25 cellular contexts compared by ENCODE assay signal in genomic region chr1:193054169-193054675, GRCh38.
"Had no signal": no experiment of that assay in that cellular context is flagged by ENCODE, and none has a peak within 500 bp of the region (broad histone marks: within the 10 kb centered on the region; RNA-seq: fewer than 3 reads in every experiment).

No MANE protein-coding gene starts in this region.

- H3K27ac ChIP-seq: ascending aorta, body of pancreas had no signal

- H3K4me3 Mint-ChIP-seq: activated B cell treated with CpG ODN at 0.5 μM for 24 hours; activated CD4-positive, alpha-beta T cell treated with anti-CD3 and anti-CD28 coated beads, Interleukin-2, amount 10 ng/mL, durations not matched to agents 24 days and 14 days; activated CD8-positive, alpha-beta memory T cell treated with anti-CD3 and anti-CD28 coated beads, Interleukin-2, amount 10 ng/mL, durations not matched to agents 7 days and 5 days; activated naive CD8-positive, alpha-beta T cell treated with anti-CD3 and anti-CD28 coated beads, Interleukin-2, amount 50 U/mL, for 24 hours; activated T-cell treated with anti-CD3 and anti-CD28 coated beads, Interleukin-2, amount 50 U/mL, for 4 hours; T-helper 17 cell had no signal

- H3K27ac Mint-ChIP-seq: activated B cell treated with CpG ODN at 0.5 μM for 24 hours; activated CD4-positive, alpha-beta T cell treated with anti-CD3 and anti-CD28 coated beads, Interleukin-2, amount 10 ng/mL, durations not matched to agents 24 days and 14 days; activated CD8-positive, alpha-beta memory T cell treated with anti-CD3 and anti-CD28 coated beads, Interleukin-2, amount 10 ng/mL, durations not matched to agents 7 days and 5 days; activated naive CD4-positive, alpha-beta T cell treated with anti-CD3 and anti-CD28 coated beads, Interleukin-2, amount 50 U/mL, for 72 hours; activated naive CD8-positive, alpha-beta T cell treated with anti-CD3 and anti-CD28 coated beads, Interleukin-2, amount 50 U/mL, for 24 hours; T-helper 17 cell had no signal

- H3K27me3 ChIP-seq: ascending aorta, body of pancreas had no signal

- H3K9me3 Mint-ChIP-seq: activated B cell treated with CpG ODN at 0.5 μM for 24 hours; activated CD4-positive, alpha-beta T cell treated with anti-CD3 and anti-CD28 coated beads, Interleukin-2, amount 10 ng/mL, durations not matched to agents 24 days and 14 days; activated naive CD4-positive, alpha-beta T cell treated with anti-CD3 and anti-CD28 coated beads, Interleukin-2, amount 50 U/mL, for 72 hours; activated naive CD8-positive, alpha-beta T cell treated with anti-CD3 and anti-CD28 coated beads, Interleukin-2, amount 50 U/mL, for 24 hours; activated T-cell treated with anti-CD3 and anti-CD28 coated beads, Interleukin-2, amount 50 U/mL, for 4 hours had no signal

- ATAC-seq: activated CD8-positive, alpha-beta memory T cell treated with anti-CD3 and anti-CD28 coated beads, Interleukin-2, amount 10 ng/mL, durations not matched to agents 7 days and 5 days; activated naive CD4-positive, alpha-beta T cell treated with anti-CD3 and anti-CD28 coated beads, Interleukin-2, amount 50 U/mL, for 72 hours; activated naive CD8-positive, alpha-beta T cell treated with anti-CD3 and anti-CD28 coated beads, Interleukin-2, amount 50 U/mL, for 24 hours; activated T-cell treated with anti-CD3 and anti-CD28 coated beads, Interleukin-2, amount 50 U/mL, for 4 hours; body of pancreas; T-helper 17 cell had no signal

- H3K4me3 ChIP-seq: ascending aorta, body of pancreas had no signal

- H3K9me3 ChIP-seq: ascending aorta, body of pancreas had no signal

- H3K27me3 Mint-ChIP-seq: activated B cell treated with CpG ODN at 0.5 μM for 24 hours; activated CD4-positive, alpha-beta T cell treated with anti-CD3 and anti-CD28 coated beads, Interleukin-2, amount 10 ng/mL, durations not matched to agents 24 days and 14 days; activated CD8-positive, alpha-beta memory T cell treated with anti-CD3 and anti-CD28 coated beads, Interleukin-2, amount 10 ng/mL, durations not matched to agents 7 days and 5 days; T-helper 17 cell had no signal

- DNase-seq: activated B cell treated with CpG ODN at 0.5 μM for 24 hours; activated CD4-positive, alpha-beta T cell treated with anti-CD3 and anti-CD28 coated beads for 1 hour; activated CD4-positive, alpha-beta T cell treated with anti-CD3 and anti-CD28 coated beads, Interleukin-2, amount 10 ng/mL, durations not matched to agents 24 days and 14 days; activated CD4-positive, alpha-beta T cell treated with anti-CD3 and anti-CD28 coated beads, Interleukin-2, amount 50 U/mL, for 48 hours; activated CD8-positive, alpha-beta memory T cell treated with anti-CD3 and anti-CD28 coated beads, Interleukin-2, amount 10 ng/mL, durations not matched to agents 7 days and 5 days; activated effector memory CD4-positive, alpha-beta T cell treated with anti-CD3 and anti-CD28 coated beads, Interleukin-2, amount 50 U/mL, for 16 hours; activated naive CD4-positive, alpha-beta T cell treated with Interleukin-2 at 50 U/mL for 16 hours; activated naive CD8-positive, alpha-beta T cell treated with anti-CD3 and anti-CD28 coated beads, Interleukin-2, amount 50 U/mL, for 24 hours; activated T-cell treated with anti-CD3 and anti-CD28 coated beads, Interleukin-2, amount 50 U/mL, for 4 hours; amniotic stem cell; body of pancreas; central memory CD4-positive, alpha-beta T cell; Kasumi-1; NCI-H1092; NCI-H1417; NCI-H1930; NCI-H2171; NCI-H2227 treated with DMSO at 0.1 percent for 48 hours; NCI-H510A; NCI-H69; SHP77 treated with DMSO at 0.1 percent for 48 hours; T-helper 17 cell; T-helper 9 cell had no signal
